In genomic region chr2:210399440-210400041, GRCh38 we compare ENCODE assay signal across 8 cellular contexts.
DNase-seq lines count a peak whose midpoint lies in the region; ATAC-seq and TF ChIP-seq lines count a peak whose summit lies in the region.

No MANE protein-coding gene starts in this region.

- no peak for TF ChIP-seq CTCF in astrocyte of the cerebellum (IDR thresholded peaks at IDR 0.05; ENCODE audit: low read depth, low read length, missing control alignments)

- in situ Hi-C loops in astrocyte of the cerebellum (cut with HindIII; ENCODE audit: low sequenced_read_pairs), result no loop called here

- ATAC-seq in HG03378 (IDR thresholded peaks at IDR 0.05; ENCODE audit: unreplicated experiment), result peak; percentile 69
- ATAC-seq in HG03442 (IDR thresholded peaks at IDR 0.05; ENCODE audit: unreplicated experiment), result no peak
- ATAC-seq in HG02852 (IDR thresholded peaks at IDR 0.05; ENCODE audit: unreplicated experiment), result no peak

- H3K4me3 ChIP-seq in astrocyte of the cerebellum (ENCODE audit: low read depth, low read length), result no peak overlapping the region

- DNase-seq in EH (ENCODE audit: low read depth) (peak; percentile 20), astrocyte of the cerebellum (ENCODE audit: low read depth) (peak; percentile 20), lung microvascular endothelial cell (ENCODE audit: low read depth in 2 of 2) (peak; percentile 14 to 37), AG08396 (ENCODE audit: low spot score) (no peak), DMS79 treated with DMSO at 0.1 percent for 48 hours (lab: John Stamatoyannopoulos, UW) (no peak)

Comparison
In these comparisons a context has a peak if more than half of its experiments do, and no peak if none do; other contexts are left out.
1. DNase-seq: peak in EH (single experiment), astrocyte of the cerebellum (single experiment) and lung microvascular endothelial cell (2 of 2); none in AG08396 (single experiment) and DMS79 treated with DMSO at 0.1 percent for 48 hours (single experiment).